8 cellular contexts compared by ENCODE assay signal in genomic region chrX:48522291-48522690, GRCh38. TPM values are rescaled to one million over a fixed set of nuclear protein-coding genes. Genes with fewer than 3 reads are reported as not detected.
DNase-seq lines count a peak whose midpoint lies in the region; ATAC-seq and TF ChIP-seq lines count a peak whose summit lies in the region.

No MANE protein-coding gene starts in this region.

- H3K4me1 ChIP-seq in spleen: peaks cover 0 to 28% (median 14%) of the 10 kb centered on the region in 6 donors

- no peaks in the 10 kb centered on the region for H3K27me3 ChIP-seq in spleen (replicated peaks in 1 of 7)

- peaks cover 15% of the 10 kb centered on the region for H3K4me1 Mint-ChIP-seq in HFFc6 (ENCODE audit: low read depth)
- H3K4me1 Mint-ChIP-seq in activated CD8-positive, alpha-beta T cell treated with anti-CD3 and anti-CD28 coated beads for 36 hours (ENCODE audit: low read depth): peaks cover 29% of the 10 kb centered on the region

- H3K36me3 ChIP-seq in spleen: peaks cover 0 to 27% (median 3%) of the 10 kb centered on the region in 6 donors

- POLR2A ChIA-PET in activated CD8-positive, alpha-beta T cell treated with anti-CD3 and anti-CD28 coated beads for 36 hours (lab: Charles Lee): interaction anchor here (0.6 to 2.1 kb wide), 3 partner anchors 9 to 720 kb away, joined by 3 to 12 read pairs (median 10); partner anchors contain the start of gene TBC1D25

- peak overlapping the region; percentile 91 for H3K4me3 Mint-ChIP-seq in HFFc6
- H3K4me3 Mint-ChIP-seq in activated CD8-positive, alpha-beta T cell treated with anti-CD3 and anti-CD28 coated beads for 36 hours: peak overlapping the region; percentile 91

- peaks cover 5% of the 10 kb centered on the region for H3K36me3 Mint-ChIP-seq in HFFc6 (ENCODE audit: low read depth)
- H3K36me3 Mint-ChIP-seq in activated CD8-positive, alpha-beta T cell treated with anti-CD3 and anti-CD28 coated beads for 36 hours (ENCODE audit: low read depth): peaks cover 19% of the 10 kb centered on the region

- no peaks in the 10 kb centered on the region for H3K9me3 Mint-ChIP-seq in HFFc6
- no peaks in the 10 kb centered on the region for H3K9me3 Mint-ChIP-seq in activated CD8-positive, alpha-beta T cell treated with anti-CD3 and anti-CD28 coated beads for 36 hours

- TF ChIP-seq CTCF in HFFc6 (IDR thresholded peaks at IDR 0.05) (no peak), spleen (IDR thresholded peaks at IDR 0.05 in 8 of 11, conservative IDR thresholded peaks at IDR 0.05 in 3 of 11) (no peak)
- TF ChIP-seq CTCF in activated CD8-positive, alpha-beta T cell treated with anti-CD3 and anti-CD28 coated beads for 36 hours (IDR thresholded peaks at IDR 0.05): no peak

- H3K27me3 Mint-ChIP-seq in HFFc6 (ENCODE audit: insufficient read depth): peaks cover 3% of the 10 kb centered on the region
- no peaks in the 10 kb centered on the region for H3K27me3 Mint-ChIP-seq in activated CD8-positive, alpha-beta T cell treated with anti-CD3 and anti-CD28 coated beads for 36 hours

- H3K9me3 ChIP-seq in spleen: no peaks in the 10 kb centered on the region

- H3K27ac ChIP-seq in spleen: peak overlapping the region in 6 of 8 donors; percentile 75 to 91 (median 88)

- intact Hi-C loops in activated CD8-positive, alpha-beta T cell treated with anti-CD3 and anti-CD28 coated beads for 36 hours (cut with micrococcal nuclease): no loop called here
- intact Hi-C loops in spleen (cut with DNase I; ENCODE audit: low total_unique reads): no loop called here

- TF ChIP-seq POLR2A in spleen (IDR thresholded peaks at IDR 0.05): no peak

- H3K4me3 ChIP-seq in iPS-11a (ENCODE audit: low read depth, low read length) (peak overlapping the region; percentile 70), spleen (peak overlapping the region; percentile 26 to 79 (median 52))

- 6 to 43% (median 19%) methylated on average over 10 of the region's 10 CpGs; no CpG with 5 or more reads in 1 of the 5 donors for WGBS in spleen, 5 donors

- ATAC-seq in activated CD8-positive, alpha-beta T cell treated with anti-CD3 and anti-CD28 coated beads for 36 hours: no peak
- no peak for ATAC-seq in HG02763 (IDR thresholded peaks at IDR 0.05; ENCODE audit: unreplicated experiment)

- no peak for DNase-seq in HFFc6
- no peak for DNase-seq in activated CD8-positive, alpha-beta T cell treated with anti-CD3 and anti-CD28 coated beads for 36 hours
- DNase-seq in spleen: no peak
- DNase-seq in SW480 (ENCODE audit: low spot score): no peak
- DNase-seq in RPMI8226: no peak
- no peak for DNase-seq in germinal center (ENCODE audit: low spot score)

- peak overlapping the region; percentile 62 for H3K27ac Mint-ChIP-seq in HFFc6
- peak overlapping the region; percentile 90 for H3K27ac Mint-ChIP-seq in activated CD8-positive, alpha-beta T cell treated with anti-CD3 and anti-CD28 coated beads for 36 hours

- CTCF ChIA-PET in activated CD8-positive, alpha-beta T cell treated with anti-CD3 and anti-CD28 coated beads for 36 hours (lab: Charles Lee): no interaction called here

RNA-seq across cellular contexts. Expression of gene EBP, which starts 0.7 kb away (rescaled TPM):
- total RNA-seq in HFFc6 (2021; fragmentation: NEBNext Ultra II Directional; extraction: Animal tissue kit (Norgen Biotek cat#: 25700)): 10 to 100 TPM; 26.0 to 42.2 (median 39.1) TPM
- 100 to 1,000 TPM; 159 to 164 TPM for total RNA-seq in activated CD8-positive, alpha-beta T cell treated with anti-CD3 and anti-CD28 coated beads for 36 hours
- 10 to 100 TPM; 25.1 to 36.3 (median 32.0) TPM for total RNA-seq in spleen
- polyA plus RNA-seq in spleen: 10 to 100 TPM; 46.4 to 62.3 (median 57.8) TPM

RNA-seq across cellular contexts. Expression of gene PORCN, which starts 13.5 kb away (rescaled TPM):
- total RNA-seq in HFFc6 (2021; fragmentation: NEBNext Ultra II Directional; extraction: Animal tissue kit (Norgen Biotek cat#: 25700)): 10 to 100 TPM in 4 of 6 experiments, 1 to 10 TPM in 2; 9.0 to 13.8 (median 10.7) TPM
- 10 to 100 TPM; 13.9 to 16.9 TPM for total RNA-seq in activated CD8-positive, alpha-beta T cell treated with anti-CD3 and anti-CD28 coated beads for 36 hours
- total RNA-seq in spleen: 10 to 100 TPM in 5 of 7 donors, 1 to 10 TPM in 2; 9.8 to 20.8 (median 14.2) TPM
- polyA plus RNA-seq in spleen: 1 to 10 TPM; 5.0 to 8.8 (median 7.3) TPM

RNA-seq across cellular contexts. Expression of gene TBC1D25, which starts 17.2 kb away (rescaled TPM):
- total RNA-seq in HFFc6 (2021; fragmentation: NEBNext Ultra II Directional; extraction: Animal tissue kit (Norgen Biotek cat#: 25700)): 10 to 100 TPM; 13.0 to 15.3 (median 13.8) TPM
- 10 to 100 TPM; 11.4 to 11.9 TPM for total RNA-seq in activated CD8-positive, alpha-beta T cell treated with anti-CD3 and anti-CD28 coated beads for 36 hours
- total RNA-seq in spleen: 10 to 100 TPM; 12.4 to 19.1 (median 16.2) TPM
- 1 to 10 TPM; 4.0 to 8.3 (median 6.1) TPM for polyA plus RNA-seq in spleen

RNA-seq across cellular contexts. Expression of gene FTSJ1, which starts 46.3 kb away (rescaled TPM):
- total RNA-seq in HFFc6 (2021; fragmentation: NEBNext Ultra II Directional; extraction: Animal tissue kit (Norgen Biotek cat#: 25700)): 10 to 100 TPM; 51.5 to 66.7 (median 59.7) TPM
- total RNA-seq in activated CD8-positive, alpha-beta T cell treated with anti-CD3 and anti-CD28 coated beads for 36 hours: 10 to 100 TPM; 73.3 to 82.9 TPM
- 10 to 100 TPM; 27.1 to 58.6 (median 38.5) TPM for total RNA-seq in spleen
- polyA plus RNA-seq in spleen: 10 to 100 TPM; 36.6 to 47.4 (median 41.0) TPM

RNA-seq across cellular contexts. Expression of gene RBM3, which starts 52.0 kb away (rescaled TPM):
- 100 to 1,000 TPM; 151 to 471 (median 406) TPM for total RNA-seq in HFFc6 (2021; fragmentation: NEBNext Ultra II Directional; extraction: Animal tissue kit (Norgen Biotek cat#: 25700))
- 100 to 1,000 TPM; 191 to 195 TPM for total RNA-seq in activated CD8-positive, alpha-beta T cell treated with anti-CD3 and anti-CD28 coated beads for 36 hours
- 100 to 1,000 TPM; 155 to 361 (median 203) TPM for total RNA-seq in spleen
- 100 to 1,000 TPM; 162 to 224 (median 198) TPM for polyA plus RNA-seq in spleen
